In genomic region chr3:49057268-49057667, GRCh38 we compare ENCODE assay signal across 16 cellular contexts. TPM values are rescaled to one million over a fixed set of nuclear protein-coding genes. Genes with fewer than 3 reads are reported as not detected.
DNase-seq lines count a peak whose midpoint lies in the region; ATAC-seq, FAIRE-seq and TF ChIP-seq lines count a peak whose summit lies in the region.
"Had no signal": no experiment of that assay in that cellular context is flagged by ENCODE, and none has a peak within 500 bp of the region (broad histone marks: within the 10 kb centered on the region; RNA-seq: fewer than 3 reads in every experiment).

No MANE protein-coding gene starts in this region.

- POLR2A ChIA-PET in K562 (lab: Yijun Ruan, JAX), result interaction anchor here (1.2 kb wide), 1 partner anchor 36 kb away, joined by 5 read pairs; no protein-coding TSS in a partner anchor

- 98% methylated on average over 6 of the region's 10 CpGs for WGBS in K562 (ENCODE audit: insufficient coverage, low coverage, missing lambda C conversion rate)

- intact Hi-C loops in left ventricle myocardium superior (cut with micrococcal nuclease) (no loop called here), left cardiac atrium (cut with DNase I) (no loop called here), K562 (cut with micrococcal nuclease) (no loop called here), kidney (cut with DNase I) (no loop called here), upper lobe of right lung (cut with DNase I) (no loop called here)

- H3K9me3 ChIP-seq in K562 (replicated peaks; ENCODE audit: control insufficient read depth, insufficient read depth, low read depth, low read length) (no peaks in the 10 kb centered on the region), kidney (ENCODE audit: control insufficient read depth in 1 of 2, low read length in 2 of 2) (no peaks in the 10 kb centered on the region), upper lobe of right lung (no peaks in the 10 kb centered on the region)
- H3K9me3 ChIP-seq: BLaER1 treated with 17β-estradiol and CSF1 and Interleukin-3, amounts not matched to agents 10 nM and 100 nM had no signal

- no peak for TF ChIP-seq RAD21 in K562 (CRISPR knock-in tag; conservative IDR thresholded peaks at IDR 0.05 in 1 of 2, IDR thresholded peaks at IDR 0.05 in 1 of 2)

- BruUV-seq in K562 (replicated peaks; lab: Mats Ljungman, UMichigan), result TSS peak; percentile 32

- H2AFZ ChIP-seq in K562 (ENCODE audit: low read depth, low read length), result no peak overlapping the region

- FAIRE-seq in K562 (lab: Jason Lieb, UNC) (no peak), kidney (lab: Jason Lieb, UNC) (no peak)
- FAIRE-seq: D721Med, GM12891 had no signal

- H3K4me1 ChIP-seq in K562 (replicated peaks in 1 of 2; ENCODE audit: control insufficient read depth in 2 of 2, insufficient read depth in 2 of 2, low read length in 2 of 2) (peaks cover 3 to 8% of the 10 kb centered on the region in 2 experiments; a peak in 4 of 5 replicates), kidney (ENCODE audit: control insufficient read depth in 1 of 2, insufficient read depth in 1 of 2, low read depth in 1 of 2, low read length in 2 of 2) (no peaks in the 10 kb centered on the region), upper lobe of right lung (no peaks in the 10 kb centered on the region)

- CTCF ChIA-PET in K562 (lab: Yijun Ruan, JAX; ENCODE audit: low intra/inter-chr PET ratio), result no interaction called here

- no peak overlapping the region for H3K4me2 ChIP-seq in K562 (ENCODE audit: insufficient read depth, low read length)

- no peak for TF ChIP-seq POLR2A in K562 (conservative IDR thresholded peaks at IDR 0.05)

- no peak overlapping the region for H3K4me3 ChIP-seq in K562
- H3K4me3 ChIP-seq in kidney (ENCODE audit: low read length in 2 of 2), result no peak overlapping the region
- no peak overlapping the region for H3K4me3 ChIP-seq in upper lobe of right lung
- H3K4me3 ChIP-seq: BLaER1 treated with 17β-estradiol and CSF1 and Interleukin-3, amounts not matched to agents 10 nM and 100 nM had no signal

- H3K9me1 ChIP-seq in K562 (ENCODE audit: control insufficient read depth, insufficient read depth, low read length), result no peaks in the 10 kb centered on the region

- TF ChIP-seq EP300 in K562 (IDR thresholded peaks at IDR 0.05; ENCODE audit: low read length), result no peak

- peaks cover 60% of the 10 kb centered on the region; the same call in 2 of the 3 replicates for H3K36me3 ChIP-seq in K562 (ENCODE audit: control insufficient read depth, insufficient read depth, low read length)
- peaks cover 20 to 29% of the 10 kb centered on the region in 2 donors for H3K36me3 ChIP-seq in kidney (ENCODE audit: control insufficient read depth in 1 of 2, insufficient read depth in 2 of 2, low read length in 2 of 2)
- peaks cover 57% of the 10 kb centered on the region for H3K36me3 ChIP-seq in upper lobe of right lung

- H3K9ac ChIP-seq in K562 (ENCODE audit: insufficient read depth in 1 of 2, low read depth in 2 of 2, low read length in 2 of 2) (no peak overlapping the region; a peak in 1 of 4 replicates), kidney (ENCODE audit: low read length in 2 of 2) (no peak overlapping the region)
- H3K9ac ChIP-seq: BLaER1 treated with 17β-estradiol and CSF1 and Interleukin-3, amounts not matched to agents 10 nM and 100 nM had no signal

- H3K27ac ChIP-seq in K562 (ENCODE audit: extremely low read depth, low read depth, low read length) (no peak overlapping the region), kidney (ENCODE audit: low read depth in 2 of 2, low read length in 2 of 2) (no peak overlapping the region), upper lobe of right lung (no peak overlapping the region)
- H3K27ac ChIP-seq: BLaER1 treated with 17β-estradiol and CSF1 and Interleukin-3, amounts not matched to agents 10 nM and 100 nM had no signal

- DNase-seq in left ventricle myocardium superior, result no peak
- DNase-seq in left cardiac atrium, result no peak
- no peak for DNase-seq in K562 (ENCODE audit: extremely low read depth in 1 of 4, low spot score in 3 of 4)
- peak; percentile 59 for DNase-seq in kidney
- no peak for DNase-seq in upper lobe of right lung
- DNase-seq in SW 1271 (lab: John Stamatoyannopoulos, UW), result no peak
- DNase-seq in GF-D8 (lab: John Stamatoyannopoulos, UW), result no peak
- DNase-seq: 8988T; ACHN; CD4-positive, alpha-beta T cell; GOT3; H9 had no signal

- ATAC-seq in left ventricle myocardium superior, result peak; percentile 15
- ATAC-seq in left cardiac atrium, result no peak
- ATAC-seq in K562, result no peak
- peak; percentile 20 for ATAC-seq in upper lobe of right lung
- no peak for ATAC-seq in GM19324 (IDR thresholded peaks at IDR 0.05; ENCODE audit: low FRiP score, unreplicated experiment)

- H3K79me2 ChIP-seq in K562 (ENCODE audit: control insufficient read depth, insufficient read depth, low read length), result peaks cover 16% of the 10 kb centered on the region

- no peak for TF ChIP-seq CTCF in K562 (IDR thresholded peaks at IDR 0.05 in 2 of 3, conservative IDR thresholded peaks at IDR 0.05 in 1 of 3; ENCODE audit: insufficient read depth in 2 of 3, low read depth in 1 of 3, low read length in 3 of 3)
- no peak for TF ChIP-seq CTCF in kidney (IDR thresholded peaks at IDR 0.05; ENCODE audit: borderline replicate concordance, extremely low read depth, insufficient read depth)
- no peak for TF ChIP-seq CTCF in upper lobe of right lung (IDR thresholded peaks at IDR 0.05)

- in situ Hi-C loops in K562 (cut with MboI), result no loop called here

- H4K20me1 ChIP-seq in K562 (replicated peaks; ENCODE audit: control insufficient read depth, insufficient read depth, low read length), result no peaks in the 10 kb centered on the region

- H3K27me3 ChIP-seq in K562 (ENCODE audit: control insufficient read depth in 2 of 2, insufficient read depth in 2 of 2, low read length in 2 of 2), result no peaks in the 10 kb centered on the region
- H3K27me3 ChIP-seq in upper lobe of right lung, result no peaks in the 10 kb centered on the region
- H3K27me3 ChIP-seq: BLaER1 treated with 17β-estradiol and CSF1 and Interleukin-3, amounts not matched to agents 10 nM and 100 nM had no signal

RNA-seq across cellular contexts. Expression of gene IMPDH2, which starts 28.1 kb away (rescaled TPM):
- 59.6 TPM for total RNA-seq in left ventricle myocardium superior
- total RNA-seq in left cardiac atrium, result 10 to 100 TPM; 60.2 to 71.3 TPM
- total RNA-seq in K562 (2011; cell fraction: chromatin; rRNA removed; ENCODE audit: low replicate concordance), result 224 and 455 TPM in 2 replicates
- total RNA-seq in K562 (2011; cell fraction: nucleolus; rRNA removed), result 251 and 255 TPM in 2 replicates
- total RNA-seq in K562 (2011; cell fraction: nucleoplasm; rRNA removed), result 226 and 247 TPM in 2 replicates
- 376 and 506 TPM in 2 replicates for total RNA-seq in K562 (2014; rRNA removed)
- total RNA-seq in K562 (2014; rRNA removed; fragmentation: Illumina TruSeq; extraction: Trizol), result 296 and 320 TPM in 2 replicates
- 359 and 366 TPM in 2 replicates for total RNA-seq in K562 (2015; rRNA removed; fragmentation: Illumina TruSeq; extraction: Trizol)
- 315 and 318 TPM in 2 replicates for total RNA-seq in K562 (2021)
- 332 and 336 TPM in 2 replicates for polyA plus RNA-seq in K562 (2011; rRNA removed)
- polyA plus RNA-seq in K562 (2011; cell fraction: cytosol; rRNA removed), result 304 and 356 TPM in 2 replicates
- polyA plus RNA-seq in K562 (2011; cell fraction: nucleus; rRNA removed), result 437 and 515 TPM in 2 replicates
- 268 and 344 TPM in 2 replicates for polyA plus RNA-seq in K562 (2012)
- polyA plus RNA-seq in K562 (2014; fragmentation: Illumina TruSeq; extraction: Trizol), result 362 and 391 TPM in 2 replicates
- polyA plus RNA-seq in K562 (2014; fragmentation: Nextera tagmentation; extraction: Ambion mirVana), result 100 to 1,000 TPM; 426 to 507 TPM
- polyA plus RNA-seq in K562 (2014; rRNA removed), result 352 and 442 TPM in 2 replicates
- 413 and 500 TPM in 2 replicates for polyA minus RNA-seq in K562 (2011; rRNA and poly(A)+ RNA removed)
- 300 and 330 TPM in 2 replicates for polyA minus RNA-seq in K562 (2011; cell fraction: cytosol; rRNA and poly(A)+ RNA removed)
- polyA minus RNA-seq in K562 (2011; cell fraction: nucleus; rRNA and poly(A)+ RNA removed), result 122 and 164 TPM in 2 replicates
- total RNA-seq in kidney, result 132 TPM
- polyA plus RNA-seq in kidney (ENCODE audit: insufficient read depth, low read depth, low replicate concordance), result 99.9 TPM
- 107 TPM for total RNA-seq in upper lobe of right lung

RNA-seq across cellular contexts. Expression of gene NDUFAF3, which starts 35.3 kb away (rescaled TPM):
- total RNA-seq in left ventricle myocardium superior (168 TPM), left cardiac atrium (100 to 1,000 TPM; 135 to 138 TPM), K562 (2014; rRNA removed) (127 and 133 TPM in 2 replicates), K562 (2014; rRNA removed; fragmentation: Illumina TruSeq; extraction: Trizol) (17.9 and 22.4 TPM in 2 replicates), K562 (2015; rRNA removed; fragmentation: Illumina TruSeq; extraction: Trizol) (26.5 and 27.7 TPM in 2 replicates), K562 (2021) (73.3 and 77.2 TPM in 2 replicates), kidney (106 TPM), upper lobe of right lung (77.6 TPM)
- 14.7 and 50.3 TPM in 2 replicates for total RNA-seq in K562 (2011; cell fraction: chromatin; rRNA removed; ENCODE audit: low replicate concordance)
- 65.5 and 74.9 TPM in 2 replicates for total RNA-seq in K562 (2011; cell fraction: nucleolus; rRNA removed)
- 27.9 and 29.3 TPM in 2 replicates for total RNA-seq in K562 (2011; cell fraction: nucleoplasm; rRNA removed)
- polyA plus RNA-seq in K562 (2011; rRNA removed) (22.5 and 25.1 TPM in 2 replicates), K562 (2014; fragmentation: Illumina TruSeq; extraction: Trizol) (39.8 and 49.8 TPM in 2 replicates), K562 (2014; fragmentation: Nextera tagmentation; extraction: Ambion mirVana) (10 to 100 TPM; 17.0 to 36.3 TPM), K562 (2014; rRNA removed) (64.6 and 75.9 TPM in 2 replicates), kidney (ENCODE audit: insufficient read depth, low read depth, low replicate concordance) (190 TPM)
- polyA plus RNA-seq in K562 (2011; cell fraction: cytosol; rRNA removed), result 36.7 and 88.5 TPM in 2 replicates
- 21.1 and 28.5 TPM in 2 replicates for polyA plus RNA-seq in K562 (2011; cell fraction: nucleus; rRNA removed)
- 62.2 and 78.2 TPM in 2 replicates for polyA plus RNA-seq in K562 (2012)
- polyA minus RNA-seq in K562 (2011; rRNA and poly(A)+ RNA removed), result 9.4 and 16.0 TPM in 2 replicates
- polyA minus RNA-seq in K562 (2011; cell fraction: cytosol; rRNA and poly(A)+ RNA removed), result 24.0 and 27.2 TPM in 2 replicates
- 42.8 and 44.3 TPM in 2 replicates for polyA minus RNA-seq in K562 (2011; cell fraction: nucleus; rRNA and poly(A)+ RNA removed)

RNA-seq across cellular contexts. Expression of gene QRICH1, which starts 36.6 kb away (rescaled TPM):
- total RNA-seq in left ventricle myocardium superior, result 61.9 TPM
- total RNA-seq in left cardiac atrium, result 10 to 100 TPM; 50.4 to 59.9 TPM
- total RNA-seq in K562 (2011; cell fraction: chromatin; rRNA removed; ENCODE audit: low replicate concordance), result 127 and 202 TPM in 2 replicates
- total RNA-seq in K562 (2011; cell fraction: nucleolus; rRNA removed), result 63.0 and 64.2 TPM in 2 replicates
- total RNA-seq in K562 (2011; cell fraction: nucleoplasm; rRNA removed), result 84.8 and 85.2 TPM in 2 replicates
- 54.6 and 59.0 TPM in 2 replicates for total RNA-seq in K562 (2014; rRNA removed)
- total RNA-seq in K562 (2014; rRNA removed; fragmentation: Illumina TruSeq; extraction: Trizol), result 56.7 and 67.5 TPM in 2 replicates
- total RNA-seq in K562 (2015; rRNA removed; fragmentation: Illumina TruSeq; extraction: Trizol), result 54.0 and 55.6 TPM in 2 replicates
- 74.3 and 81.7 TPM in 2 replicates for total RNA-seq in K562 (2021)
- polyA plus RNA-seq in K562 (2011; rRNA removed), result 99.2 and 102 TPM in 2 replicates
- polyA plus RNA-seq in K562 (2011; cell fraction: cytosol; rRNA removed), result 82.0 and 104 TPM in 2 replicates
- polyA plus RNA-seq in K562 (2011; cell fraction: nucleus; rRNA removed), result 311 and 421 TPM in 2 replicates
- 30.4 and 39.4 TPM in 2 replicates for polyA plus RNA-seq in K562 (2012)
- 65.1 and 73.3 TPM in 2 replicates for polyA plus RNA-seq in K562 (2014; fragmentation: Illumina TruSeq; extraction: Trizol)
- polyA plus RNA-seq in K562 (2014; fragmentation: Nextera tagmentation; extraction: Ambion mirVana), result 10 to 100 TPM; 20.1 to 20.5 TPM
- polyA plus RNA-seq in K562 (2014; rRNA removed), result 89.7 and 90.7 TPM in 2 replicates
- 63.1 and 63.9 TPM in 2 replicates for polyA minus RNA-seq in K562 (2011; rRNA and poly(A)+ RNA removed)
- polyA minus RNA-seq in K562 (2011; cell fraction: cytosol; rRNA and poly(A)+ RNA removed), result 60.6 and 78.7 TPM in 2 replicates
- polyA minus RNA-seq in K562 (2011; cell fraction: nucleus; rRNA and poly(A)+ RNA removed), result 25.0 and 31.7 TPM in 2 replicates
- 92.1 TPM for total RNA-seq in kidney
- polyA plus RNA-seq in kidney (ENCODE audit: insufficient read depth, low read depth, low replicate concordance), result 23.0 TPM
- 83.9 TPM for total RNA-seq in upper lobe of right lung

RNA-seq across cellular contexts. Expression of gene DALRD3, which starts 38.9 kb away (rescaled TPM):
- total RNA-seq in left ventricle myocardium superior (10.7 TPM), left cardiac atrium (10 to 100 TPM in 1 of 2 donors, 1 to 10 TPM in 1; 9.8 to 10.1 TPM), K562 (2014; rRNA removed) (15.7 and 18.0 TPM in 2 replicates), K562 (2014; rRNA removed; fragmentation: Illumina TruSeq; extraction: Trizol) (8.4 and 11.6 TPM in 2 replicates), K562 (2015; rRNA removed; fragmentation: Illumina TruSeq; extraction: Trizol) (10.6 and 11.9 TPM in 2 replicates), K562 (2021) (15.7 and 16.0 TPM in 2 replicates), kidney (46.8 TPM), upper lobe of right lung (19.0 TPM)
- 35.7 and 101 TPM in 2 replicates for total RNA-seq in K562 (2011; cell fraction: chromatin; rRNA removed; ENCODE audit: low replicate concordance)
- 84.0 and 85.6 TPM in 2 replicates for total RNA-seq in K562 (2011; cell fraction: nucleolus; rRNA removed)
- 43.0 and 44.7 TPM in 2 replicates for total RNA-seq in K562 (2011; cell fraction: nucleoplasm; rRNA removed)
- polyA plus RNA-seq in K562 (2011; rRNA removed) (30.5 and 31.3 TPM in 2 replicates), K562 (2014; fragmentation: Illumina TruSeq; extraction: Trizol) (14.4 and 15.9 TPM in 2 replicates), K562 (2014; fragmentation: Nextera tagmentation; extraction: Ambion mirVana) (1 to 10 TPM; 6.6 to 7.2 TPM), K562 (2014; rRNA removed) (18.3 and 20.5 TPM in 2 replicates), kidney (ENCODE audit: insufficient read depth, low read depth, low replicate concordance) (41.6 TPM)
- 45.1 and 53.1 TPM in 2 replicates for polyA plus RNA-seq in K562 (2011; cell fraction: cytosol; rRNA removed)
- 167 and 168 TPM in 2 replicates for polyA plus RNA-seq in K562 (2011; cell fraction: nucleus; rRNA removed)
- polyA plus RNA-seq in K562 (2012), result 18.1 and 28.0 TPM in 2 replicates
- 15.7 and 24.6 TPM in 2 replicates for polyA minus RNA-seq in K562 (2011; rRNA and poly(A)+ RNA removed)
- polyA minus RNA-seq in K562 (2011; cell fraction: cytosol; rRNA and poly(A)+ RNA removed), result 14.8 and 15.2 TPM in 2 replicates
- polyA minus RNA-seq in K562 (2011; cell fraction: nucleus; rRNA and poly(A)+ RNA removed), result 30.7 and 32.9 TPM in 2 replicates

RNA-seq across cellular contexts. Expression of gene QARS1, which starts 47.3 kb away (rescaled TPM):
- total RNA-seq in left ventricle myocardium superior (227 TPM), left cardiac atrium (100 to 1,000 TPM; 150 to 166 TPM), K562 (2014; rRNA removed) (273 and 315 TPM in 2 replicates), K562 (2014; rRNA removed; fragmentation: Illumina TruSeq; extraction: Trizol) (146 and 170 TPM in 2 replicates), K562 (2015; rRNA removed; fragmentation: Illumina TruSeq; extraction: Trizol) (176 TPM in 2 replicates), K562 (2021) (297 and 298 TPM in 2 replicates), kidney (231 TPM), upper lobe of right lung (172 TPM)
- total RNA-seq in K562 (2011; cell fraction: chromatin; rRNA removed; ENCODE audit: low replicate concordance), result 244 and 492 TPM in 2 replicates
- 317 and 343 TPM in 2 replicates for total RNA-seq in K562 (2011; cell fraction: nucleolus; rRNA removed)
- total RNA-seq in K562 (2011; cell fraction: nucleoplasm; rRNA removed), result 254 and 266 TPM in 2 replicates
- polyA plus RNA-seq in K562 (2011; rRNA removed) (148 and 237 TPM in 2 replicates), K562 (2014; fragmentation: Illumina TruSeq; extraction: Trizol) (305 and 381 TPM in 2 replicates), K562 (2014; fragmentation: Nextera tagmentation; extraction: Ambion mirVana) (100 to 1,000 TPM; 230 to 310 TPM), K562 (2014; rRNA removed) (249 and 307 TPM in 2 replicates), kidney (ENCODE audit: insufficient read depth, low read depth, low replicate concordance) (209 TPM)
- 380 and 435 TPM in 2 replicates for polyA plus RNA-seq in K562 (2011; cell fraction: cytosol; rRNA removed)
- 784 and 828 TPM in 2 replicates for polyA plus RNA-seq in K562 (2011; cell fraction: nucleus; rRNA removed)
- 296 and 574 TPM in 2 replicates for polyA plus RNA-seq in K562 (2012)
- 102 and 120 TPM in 2 replicates for polyA minus RNA-seq in K562 (2011; rRNA and poly(A)+ RNA removed)
- polyA minus RNA-seq in K562 (2011; cell fraction: cytosol; rRNA and poly(A)+ RNA removed), result 130 and 143 TPM in 2 replicates
- polyA minus RNA-seq in K562 (2011; cell fraction: nucleus; rRNA and poly(A)+ RNA removed), result 162 and 207 TPM in 2 replicates

Comparison
In these comparisons a context has a peak if more than half of its experiments do, and no peak if none do; other contexts are left out.
1. ATAC-seq: peak in left ventricle myocardium superior (single experiment) and upper lobe of right lung (single experiment); none in left cardiac atrium (0 of 2), K562 (single experiment) and GM19324 (single experiment).